In genomic region chr9:91935805-91936204, GRCh38 we compare ENCODE assay signal across 15 cellular contexts. TPM values are rescaled to one million over a fixed set of nuclear protein-coding genes. Genes with fewer than 3 reads are reported as not detected.
"Had no signal": no experiment of that assay in that cellular context is flagged by ENCODE, and none has a peak within 500 bp of the region (broad histone marks: within the 10 kb centered on the region; RNA-seq: fewer than 3 reads in every experiment).

No MANE protein-coding gene starts in this region.

- H3K4me3 Mint-ChIP-seq: activated CD8-positive, alpha-beta T cell treated with anti-CD3 and anti-CD28 coated beads, Interleukin-2, amount 10 ng/mL, durations not matched to agents 7 days and 5 days; activated naive CD8-positive, alpha-beta T cell treated with anti-CD3 and anti-CD28 coated beads, Interleukin-2, amount 50 U/mL, for 24 hours; activated T-helper 1 cell treated with anti-CD3 and anti-CD28 coated beads, Interleukin-12 subunit alpha, Interleukin-12 subunit beta, Interleukin-2, Interleukin-4 antibody, amounts not matched to agents 30 ng/mL and 10 ng/mL and 1 ng/mL, durations not matched to agents 14 hours and 24 hours and 36 hours; central memory CD8-positive, alpha-beta T cell; immature natural killer cell had no signal

- ATAC-seq: activated CD8-positive, alpha-beta T cell treated with anti-CD3 and anti-CD28 coated beads, Interleukin-2, amount 10 ng/mL, durations not matched to agents 7 days and 5 days; activated naive CD8-positive, alpha-beta T cell treated with anti-CD3 and anti-CD28 coated beads, Interleukin-2, amount 50 U/mL, for 24 hours; left colon had no signal

- H3K4me1 ChIP-seq: parathyroid adenoma had no signal

- H3K27me3 ChIP-seq: right atrium auricular region had no signal

- H3K36me3 ChIP-seq: right atrium auricular region had no signal

- H3K27me3 Mint-ChIP-seq: activated naive CD8-positive, alpha-beta T cell treated with anti-CD3 and anti-CD28 coated beads, Interleukin-2, amount 50 U/mL, for 24 hours had no signal

- H3K9ac ChIP-seq: parathyroid adenoma had no signal

- DNase-seq: activated CD4-positive, alpha-beta T cell treated with anti-CD3 and anti-CD28 coated beads for 4 hours; activated CD8-positive, alpha-beta T cell treated with anti-CD3 and anti-CD28 coated beads, Interleukin-2, amount 10 ng/mL, durations not matched to agents 7 days and 5 days; activated naive CD4-positive, alpha-beta T cell treated with Interleukin-2 at 50 U/mL for 16 hours; activated naive CD8-positive, alpha-beta T cell treated with anti-CD3 and anti-CD28 coated beads, Interleukin-2, amount 50 U/mL, for 24 hours; immature natural killer cell; left colon; stimulated activated CD4-positive, alpha-beta T cell treated with anti-CD3 and anti-CD28 coated beads, Interleukin-1b, Interleukin-23, amount 100 ng/mL, for 48 hours; stimulated activated naive CD4-positive, alpha-beta T cell treated with Interleukin-2 at 50 U/mL for 16 hours; T1000 had no signal

- FAIRE-seq: urothelium cell line had no signal

- H3K27ac Mint-ChIP-seq: activated CD8-positive, alpha-beta T cell treated with anti-CD3 and anti-CD28 coated beads, Interleukin-2, amount 10 ng/mL, durations not matched to agents 7 days and 5 days; activated naive CD8-positive, alpha-beta T cell treated with anti-CD3 and anti-CD28 coated beads, Interleukin-2, amount 50 U/mL, for 24 hours; activated T-helper 1 cell treated with anti-CD3 and anti-CD28 coated beads, Interleukin-12 subunit alpha, Interleukin-12 subunit beta, Interleukin-2, Interleukin-4 antibody, amounts not matched to agents 30 ng/mL and 10 ng/mL and 1 ng/mL, durations not matched to agents 14 hours and 24 hours and 36 hours had no signal

- H3K27ac ChIP-seq: parathyroid adenoma, right atrium auricular region, VCaP had no signal

- H2AFZ ChIP-seq: parathyroid adenoma had no signal

- H3K4me3 ChIP-seq: right atrium auricular region had no signal

- H3K4me1 Mint-ChIP-seq: activated naive CD8-positive, alpha-beta T cell treated with anti-CD3 and anti-CD28 coated beads, Interleukin-2, amount 50 U/mL, for 24 hours had no signal

- H3K79me2 ChIP-seq: parathyroid adenoma had no signal

RNA-seq across cellular contexts. Expression of gene ROR2, which starts 14.2 kb away (rescaled TPM):
- polyA plus RNA-seq: immature natural killer cell had no signal
